Comparison of ENCODE assay signal across 8 cellular contexts in genomic region chr17:16419074-16419928, GRCh38. TPM values are rescaled to one million over a fixed set of nuclear protein-coding genes. Genes with fewer than 3 reads are reported as not detected.
A peak's percentile ranks its signal among the peaks of the same experiment; 100 is the strongest.
DNase-seq lines count a peak whose midpoint lies in the region; ATAC-seq, FAIRE-seq and TF ChIP-seq lines count a peak whose summit lies in the region.

No MANE protein-coding gene starts in this region.

- peak overlapping the region; percentile 99 for H3K27ac Mint-ChIP-seq in activated CD4-positive, alpha-beta T cell treated with anti-CD3 and anti-CD28 coated beads for 36 hours
- no peak overlapping the region for H3K27ac Mint-ChIP-seq in endodermal cell

- intact Hi-C loops in left ventricle myocardium inferior (cut with micrococcal nuclease) (no loop called here), Right ventricle myocardium superior (cut with DNase I) (no loop called here)
- intact Hi-C loops in activated CD4-positive, alpha-beta T cell treated with anti-CD3 and anti-CD28 coated beads for 36 hours (cut with DNase I, micrococcal nuclease), result loop anchor here (2.0 to 10.0 kb wide), 4 partner anchors 54 to 1543 kb away; partner anchors contain the start of genes ADORA2B (in 1 of the 2) and CENPV (in 1 of the 2)

- no peaks in the 10 kb centered on the region for H3K27me3 ChIP-seq in left ventricle myocardium inferior (ENCODE audit: low read depth)
- no peaks in the 10 kb centered on the region for H3K27me3 ChIP-seq in endodermal cell (ENCODE audit: control insufficient read depth, insufficient read depth, low read length, poor library complexity, severe bottlenecking)

- H3K36me3 ChIP-seq in left ventricle myocardium inferior (peaks cover 44% of the 10 kb centered on the region), endodermal cell (ENCODE audit: control insufficient read depth, insufficient read depth, low read length) (no peaks in the 10 kb centered on the region)

- H3K9me3 ChIP-seq in left ventricle myocardium inferior (replicated peaks), result no peaks in the 10 kb centered on the region
- no peaks in the 10 kb centered on the region for H3K9me3 ChIP-seq in endodermal cell (ENCODE audit: control insufficient read depth, low read length)

- DNase-seq in left ventricle myocardium inferior, result no peak
- no peak for DNase-seq in Right ventricle myocardium superior
- peak; percentile 27 for DNase-seq in HT-29 (ENCODE audit: low spot score)
- peak; percentile 85 for DNase-seq in activated CD4-positive, alpha-beta T cell treated with anti-CD3 and anti-CD28 coated beads for 36 hours
- DNase-seq in endodermal cell, result peak; percentile 70
- DNase-seq in retinal pigment epithelial cell (ENCODE audit: low read depth), result peak; percentile 89
- no peak for DNase-seq in frontal cortex (ENCODE audit: low spot score in 2 of 2)

- H3K27ac ChIP-seq in left ventricle myocardium inferior (replicated peaks), result peak overlapping the region; percentile 18
- no peak overlapping the region for H3K27ac ChIP-seq in endodermal cell (ENCODE audit: low read depth, low read length)

- FAIRE-seq in frontal cortex (lab: Jason Lieb, UNC), result no peak

- H3K4me3 ChIP-seq in left ventricle myocardium inferior (no peak overlapping the region), endodermal cell (ENCODE audit: low read length) (no peak overlapping the region), retinal pigment epithelial cell (ENCODE audit: low read length) (no peak overlapping the region)

- WGBS in endodermal cell (ENCODE audit: insufficient coverage in 1 of 2, insufficient read length in 1 of 2), 2 experiments, result 87 to 91% methylated on average over 6 to 8 of the region's 8 CpGs

- TF ChIP-seq CTCF in left ventricle myocardium inferior (IDR thresholded peaks at IDR 0.05; ENCODE audit: borderline replicate concordance) (no peak), endodermal cell (conservative IDR thresholded peaks at IDR 0.05) (no peak), retinal pigment epithelial cell (conservative IDR thresholded peaks at IDR 0.05; ENCODE audit: low read depth, low read length) (no peak)

- H3K36me3 Mint-ChIP-seq in activated CD4-positive, alpha-beta T cell treated with anti-CD3 and anti-CD28 coated beads for 36 hours (ENCODE audit: low read depth), result peaks cover 33% of the 10 kb centered on the region
- H3K36me3 Mint-ChIP-seq in endodermal cell (ENCODE audit: low read depth), result no peaks in the 10 kb centered on the region

- no peaks in the 10 kb centered on the region for H3K9me3 Mint-ChIP-seq in activated CD4-positive, alpha-beta T cell treated with anti-CD3 and anti-CD28 coated beads for 36 hours (ENCODE audit: low read depth)
- H3K9me3 Mint-ChIP-seq in endodermal cell, result no peaks in the 10 kb centered on the region

- H3K4me1 Mint-ChIP-seq in activated CD4-positive, alpha-beta T cell treated with anti-CD3 and anti-CD28 coated beads for 36 hours, result peaks cover 51% of the 10 kb centered on the region
- H3K4me1 Mint-ChIP-seq in endodermal cell, result no peaks in the 10 kb centered on the region

- peak overlapping the region; percentile 62 for H3K4me3 Mint-ChIP-seq in activated CD4-positive, alpha-beta T cell treated with anti-CD3 and anti-CD28 coated beads for 36 hours
- no peak overlapping the region for H3K4me3 Mint-ChIP-seq in endodermal cell

- H3K4me1 ChIP-seq in left ventricle myocardium inferior (peaks cover 44% of the 10 kb centered on the region), endodermal cell (ENCODE audit: control insufficient read depth, insufficient read depth, low read length) (peaks cover 7% of the 10 kb centered on the region)

- ATAC-seq in Right ventricle myocardium superior (ENCODE audit: poor library complexity) (no peak), GM21528 (IDR thresholded peaks at IDR 0.05; ENCODE audit: low FRiP score, unreplicated experiment) (no peak)
- peak; percentile 69 for ATAC-seq in activated CD4-positive, alpha-beta T cell treated with anti-CD3 and anti-CD28 coated beads for 36 hours

- no peaks in the 10 kb centered on the region for H3K27me3 Mint-ChIP-seq in activated CD4-positive, alpha-beta T cell treated with anti-CD3 and anti-CD28 coated beads for 36 hours
- peaks cover 2% of the 10 kb centered on the region for H3K27me3 Mint-ChIP-seq in endodermal cell (ENCODE audit: insufficient read depth)

- CTCF ChIA-PET in activated CD4-positive, alpha-beta T cell treated with anti-CD3 and anti-CD28 coated beads for 36 hours (lab: Charles Lee), result interaction anchor here (0.6 to 2.2 kb wide), 8 partner anchors 8 to 1502 kb away, joined by 3 to 9 read pairs (median 3); no protein-coding TSS in a partner anchor

- H3K9ac ChIP-seq in endodermal cell (ENCODE audit: extremely low read depth, low read length, poor library complexity, severe bottlenecking), result no peak overlapping the region

- POLR2A ChIA-PET in activated CD4-positive, alpha-beta T cell treated with anti-CD3 and anti-CD28 coated beads for 36 hours (lab: Charles Lee), result interaction anchor here (0.8 to 1.9 kb wide), 5 partner anchors 9 to 55 kb away, joined by 3 to 15 read pairs (median 3); no protein-coding TSS in a partner anchor

RNA-seq across cellular contexts. Expression of gene TRPV2, which starts 3.9 kb away (rescaled TPM):
- total RNA-seq in left ventricle myocardium inferior (6.7 TPM), Right ventricle myocardium superior (10.3 TPM), endodermal cell (1 to 10 TPM in 1 of 2 donors, under 1 TPM in 1; 0.51 to 1.1 TPM), frontal cortex (2.4 TPM)
- not detected in 2 replicates for total RNA-seq in HT-29 (2014; rRNA removed; shearing (Covaris generic))
- 10 to 100 TPM; 24.3 to 35.6 TPM for total RNA-seq in activated CD4-positive, alpha-beta T cell treated with anti-CD3 and anti-CD28 coated beads for 36 hours
- 1.4 TPM for polyA plus RNA-seq in endodermal cell (2013, experiment 1 of 2)
- 2.1 TPM for polyA plus RNA-seq in endodermal cell (2013, experiment 2 of 2)

RNA-seq across cellular contexts. Expression of gene UBB, which starts 38.4 kb away (rescaled TPM):
- total RNA-seq in left ventricle myocardium inferior (1,605 TPM), Right ventricle myocardium superior (1,408 TPM), endodermal cell (1,000 to 10,000 TPM; 1,658 to 1,721 TPM), frontal cortex (1,503 TPM)
- total RNA-seq in HT-29 (2014; rRNA removed; shearing (Covaris generic)), result 1,545 and 1,586 TPM in 2 replicates
- total RNA-seq in activated CD4-positive, alpha-beta T cell treated with anti-CD3 and anti-CD28 coated beads for 36 hours, result 1,000 to 10,000 TPM; 1,578 to 1,806 TPM
- polyA plus RNA-seq in endodermal cell (2013, experiment 1 of 2), result 2,166 TPM
- 2,122 TPM for polyA plus RNA-seq in endodermal cell (2013, experiment 2 of 2)

Comparison
In these comparisons a context has a peak if more than half of its experiments do, and no peak if none do; other contexts are left out.
1. DNase-seq: peak in HT-29 (single experiment), activated CD4-positive, alpha-beta T cell treated with anti-CD3 and anti-CD28 coated beads for 36 hours (single experiment), endodermal cell (single experiment) and retinal pigment epithelial cell (single experiment); none in left ventricle myocardium inferior (single experiment), Right ventricle myocardium superior (single experiment) and frontal cortex (0 of 2).
2. intact Hi-C loops: an anchor here in activated CD4-positive, alpha-beta T cell treated with anti-CD3 and anti-CD28 coated beads for 36 hours (2.0 to 10.0 kb wide); none called in left ventricle myocardium inferior and Right ventricle myocardium superior.